Comparison of ENCODE assay signal across 22 cellular contexts in the genomic region with DNA sequence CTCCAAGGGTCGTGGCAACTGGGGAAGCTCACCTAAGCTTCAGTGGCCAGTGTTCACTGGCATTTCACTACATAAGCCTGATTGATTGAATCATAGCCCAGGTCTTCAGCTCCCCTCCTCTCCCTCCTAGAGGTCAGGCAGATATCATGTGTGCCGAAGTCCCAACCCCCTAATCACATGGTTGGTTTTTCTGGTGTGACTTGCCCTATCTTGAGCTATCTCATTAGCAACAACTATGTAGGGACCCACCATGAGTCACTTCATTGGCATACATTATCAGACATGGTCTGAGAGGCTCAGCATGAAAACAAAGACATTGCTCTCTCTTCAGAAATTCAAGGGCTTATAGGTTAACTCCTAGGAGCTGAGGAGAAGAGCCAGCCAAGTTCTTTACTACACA.
DNase-seq lines count a peak whose midpoint lies in the region; ATAC-seq and TF ChIP-seq lines count a peak whose summit lies in the region.
"Had no signal": no experiment of that assay in that cellular context is flagged by ENCODE, and none has a peak within 500 bp of the region (broad histone marks: within the 10 kb centered on the region; RNA-seq: fewer than 3 reads in every experiment).

No MANE protein-coding gene starts in this region.

- H3K36me3 ChIP-seq in brain microvascular endothelial cell (replicated peaks), result no peaks in the 10 kb centered on the region
- H3K36me3 ChIP-seq: heart left ventricle, tibial artery had no signal

- peak; percentile 53 for DNase-seq in A172 (ENCODE audit: low spot score)
- peak; percentile 40 for DNase-seq in HS-27A (ENCODE audit: low read depth)
- peak; percentile 21 for DNase-seq in brain microvascular endothelial cell
- DNase-seq in islet precursor cell, result peak; percentile 73
- no peak for DNase-seq in NCI-H2171 treated with DMSO at 0.1 percent for 48 hours (lab: John Stamatoyannopoulos, UW)
- no peak for DNase-seq in MV-4-11 (lab: John Stamatoyannopoulos, UW)
- DNase-seq in T-helper 2 cell treated with Interferon-gamma antibody and Interleukin-4, amounts not matched to agents 5 μg/mL and 100 μg/mL, for 36 hours (ENCODE audit: low spot score), result no peak
- DNase-seq: activated CD4-positive, alpha-beta T cell treated with anti-CD3 and anti-CD28 coated beads, Interleukin-2, amount 50 U/mL, for 4 hours; activated naive CD4-positive, alpha-beta T cell treated with anti-CD3 and anti-CD28 coated beads, Interleukin-2, amount 10 ng/mL, durations not matched to agents 7 days and 5 days; DMS79; heart left ventricle; NCI-H2029; NCI-H510A treated with DMSO at 0.1 percent for 48 hours; retina; SHP77; T-helper 1 cell; tibial artery had no signal

- H3K4me3 ChIP-seq in brain microvascular endothelial cell (ENCODE audit: low read depth, low read length), result no peak overlapping the region
- H3K4me3 ChIP-seq: heart left ventricle, tibial artery had no signal

- TF ChIP-seq CTCF in brain microvascular endothelial cell (IDR thresholded peaks at IDR 0.05; ENCODE audit: low read depth, low read length, missing control alignments), result no peak

- no peaks in the 10 kb centered on the region for H3K4me1 Mint-ChIP-seq in T-helper 2 cell treated with Interferon-gamma antibody and Interleukin-4, amounts not matched to agents 5 μg/mL and 100 μg/mL, for 36 hours (ENCODE audit: low read depth)
- H3K4me1 Mint-ChIP-seq: activated naive CD4-positive, alpha-beta T cell treated with anti-CD3 and anti-CD28 coated beads, Interleukin-2, amount 10 ng/mL, durations not matched to agents 7 days and 5 days; stimulated activated memory B cell treated with anti-CD40 and anti-IgM and Interleukin-4, amounts not matched to agents 10 μg/mL and 1 μg/mL and 100 μg/mL, for 72 hours had no signal

- H3K36me3 Mint-ChIP-seq in T-helper 2 cell treated with Interferon-gamma antibody and Interleukin-4, amounts not matched to agents 5 μg/mL and 100 μg/mL, for 36 hours (ENCODE audit: low read depth), result no peaks in the 10 kb centered on the region
- H3K36me3 Mint-ChIP-seq: activated naive CD4-positive, alpha-beta T cell treated with anti-CD3 and anti-CD28 coated beads, Interleukin-2, amount 10 ng/mL, durations not matched to agents 7 days and 5 days; mesothelial cell of epicardium; stimulated activated memory B cell treated with anti-CD40 and anti-IgM and Interleukin-4, amounts not matched to agents 10 μg/mL and 1 μg/mL and 100 μg/mL, for 72 hours had no signal

- in situ Hi-C loops in brain microvascular endothelial cell (cut with HindIII; ENCODE audit: low pct_ligation_motif_present, low sequenced_read_pairs), result no loop called here

- ATAC-seq in HG03108 (IDR thresholded peaks at IDR 0.05; ENCODE audit: unreplicated experiment), result no peak
- ATAC-seq: heart left ventricle; stimulated activated memory B cell treated with anti-CD40 and anti-IgM and Interleukin-4, amounts not matched to agents 10 μg/mL and 1 μg/mL and 100 μg/mL, for 72 hours had no signal

- H3K4me3 Mint-ChIP-seq in T-helper 2 cell treated with Interferon-gamma antibody and Interleukin-4, amounts not matched to agents 5 μg/mL and 100 μg/mL, for 36 hours, result no peak overlapping the region
- H3K4me3 Mint-ChIP-seq: activated naive CD4-positive, alpha-beta T cell treated with anti-CD3 and anti-CD28 coated beads, Interleukin-2, amount 10 ng/mL, durations not matched to agents 7 days and 5 days; mesothelial cell of epicardium; neural crest cell; stimulated activated memory B cell treated with anti-CD40 and anti-IgM and Interleukin-4, amounts not matched to agents 10 μg/mL and 1 μg/mL and 100 μg/mL, for 72 hours had no signal

- H3K27ac ChIP-seq in brain microvascular endothelial cell, result no peak overlapping the region
- H3K27ac ChIP-seq: heart left ventricle, tibial artery, VCaP had no signal

- no peaks in the 10 kb centered on the region for H3K27me3 ChIP-seq in brain microvascular endothelial cell (replicated peaks)
- H3K27me3 ChIP-seq: tibial artery had no signal

- no peaks in the 10 kb centered on the region for H3K9me3 Mint-ChIP-seq in T-helper 2 cell treated with Interferon-gamma antibody and Interleukin-4, amounts not matched to agents 5 μg/mL and 100 μg/mL, for 36 hours
- H3K9me3 Mint-ChIP-seq: mesothelial cell of epicardium had no signal

- no peak overlapping the region for H3K27ac Mint-ChIP-seq in T-helper 2 cell treated with Interferon-gamma antibody and Interleukin-4, amounts not matched to agents 5 μg/mL and 100 μg/mL, for 36 hours
- H3K27ac Mint-ChIP-seq: activated naive CD4-positive, alpha-beta T cell treated with anti-CD3 and anti-CD28 coated beads, Interleukin-2, amount 10 ng/mL, durations not matched to agents 7 days and 5 days; mesothelial cell of epicardium; stimulated activated memory B cell treated with anti-CD40 and anti-IgM and Interleukin-4, amounts not matched to agents 10 μg/mL and 1 μg/mL and 100 μg/mL, for 72 hours had no signal

- H3K27me3 Mint-ChIP-seq in T-helper 2 cell treated with Interferon-gamma antibody and Interleukin-4, amounts not matched to agents 5 μg/mL and 100 μg/mL, for 36 hours (ENCODE audit: low read depth), result no peaks in the 10 kb centered on the region
- H3K27me3 Mint-ChIP-seq: activated naive CD4-positive, alpha-beta T cell treated with anti-CD3 and anti-CD28 coated beads, Interleukin-2, amount 10 ng/mL, durations not matched to agents 7 days and 5 days had no signal

Comparison
In these comparisons a context has a peak if more than half of its experiments do, and no peak if none do; other contexts are left out.
1. DNase-seq: peak in A172 (single experiment), HS-27A (single experiment), brain microvascular endothelial cell (single experiment) and islet precursor cell (single experiment); none in NCI-H2171 treated with DMSO at 0.1 percent for 48 hours (single experiment), MV-4-11 (single experiment) and T-helper 2 cell treated with Interferon-gamma antibody and Interleukin-4, amounts not matched to agents 5 μg/mL and 100 μg/mL, for 36 hours (single experiment).